Comparison of ENCODE assay signal across 8 cellular contexts in the genomic region with DNA sequence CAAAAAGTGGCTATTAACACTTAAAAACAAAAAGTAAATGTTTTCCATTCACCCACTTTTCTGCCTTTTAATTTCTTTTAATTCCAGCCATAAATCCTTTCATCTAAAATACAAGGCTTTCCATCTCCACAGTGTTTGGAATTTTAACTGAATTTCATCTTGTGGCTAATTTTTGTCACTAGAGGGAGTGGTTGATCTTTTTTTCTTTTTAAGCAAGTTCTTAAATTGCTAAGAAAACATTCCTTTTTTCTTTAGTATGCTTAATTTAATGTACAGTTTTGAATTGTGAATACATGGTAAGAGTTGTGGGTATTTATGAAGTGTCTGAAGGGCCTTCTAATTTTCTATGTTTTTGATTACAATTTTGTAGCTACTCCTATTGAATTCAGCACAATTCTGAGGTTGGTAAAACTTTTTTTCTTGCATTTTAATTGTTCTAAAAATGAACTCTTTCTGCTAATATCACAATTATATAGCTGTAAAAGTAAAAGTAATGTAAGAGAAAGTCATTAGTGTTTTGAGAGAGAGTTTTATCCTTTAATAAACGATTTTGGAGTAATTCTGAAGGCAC. TPM values are rescaled to one million over a fixed set of nuclear protein-coding genes. Genes with fewer than 3 reads are reported as not detected.
DNase-seq lines count a peak whose midpoint lies in the region; ATAC-seq, FAIRE-seq and TF ChIP-seq lines count a peak whose summit lies in the region.

No MANE protein-coding gene starts in this region.

- CTCF ChIA-PET in activated CD4-positive, alpha-beta T cell treated with anti-CD3 and anti-CD28 coated beads, Interleukin-2, amount 10 ng/mL, durations not matched to agents 7 days and 5 days (lab: Charles Lee), result interaction anchor here (0.7 kb wide), 1 partner anchor 61 kb away, joined by 3 read pairs; no protein-coding TSS in a partner anchor

- peak; percentile 39 for DNase-seq in EL
- DNase-seq in NAMALWA (ENCODE audit: low spot score), result peak; percentile 40
- DNase-seq in coronary artery (ENCODE audit: low spot score), result no peak
- DNase-seq in pancreas, result no peak
- DNase-seq in activated CD4-positive, alpha-beta T cell treated with anti-CD3 and anti-CD28 coated beads, Interleukin-2, amount 10 ng/mL, durations not matched to agents 7 days and 5 days, result no peak
- no peak for DNase-seq in natural killer cell treated with Interleukin-12 subunit alpha and Interleukin-12 subunit beta and Interleukin-15 and Interleukin-18, amount 100 ng/mL, for 72 hours (ENCODE audit: low spot score)

- H3K4me1 ChIP-seq in pancreas, result peaks cover 7 to 16% (median 9%) of the 10 kb centered on the region in 3 donors

- H3K27ac Mint-ChIP-seq in activated CD4-positive, alpha-beta T cell treated with anti-CD3 and anti-CD28 coated beads, Interleukin-2, amount 10 ng/mL, durations not matched to agents 7 days and 5 days, result no peak overlapping the region
- no peak overlapping the region for H3K27ac Mint-ChIP-seq in natural killer cell treated with Interleukin-12 subunit alpha and Interleukin-12 subunit beta and Interleukin-15 and Interleukin-18, amount 100 ng/mL, for 72 hours

- peak; percentile 44 for TF ChIP-seq CTCF in coronary artery (IDR thresholded peaks at IDR 0.05)
- TF ChIP-seq CTCF in pancreas (IDR thresholded peaks at IDR 0.05), result peak in 3 of 4 donors; percentile 17 to 34 (median 19)

- no peak overlapping the region for H3K4me3 Mint-ChIP-seq in activated CD4-positive, alpha-beta T cell treated with anti-CD3 and anti-CD28 coated beads, Interleukin-2, amount 10 ng/mL, durations not matched to agents 7 days and 5 days
- no peak overlapping the region for H3K4me3 Mint-ChIP-seq in natural killer cell treated with Interleukin-12 subunit alpha and Interleukin-12 subunit beta and Interleukin-15 and Interleukin-18, amount 100 ng/mL, for 72 hours

- 60 to 71% methylated on average over 1 of the region's 1 CpG for WGBS in pancreas, 2 donors

- ATAC-seq in pancreas, result peak in 1 of 4 donors; percentile 33
- no peak for ATAC-seq in HG02798 (IDR thresholded peaks at IDR 0.05; ENCODE audit: poor library complexity, unreplicated experiment)
- ATAC-seq in GM18505 (IDR thresholded peaks at IDR 0.05; ENCODE audit: unreplicated experiment), result no peak
- ATAC-seq in natural killer cell treated with Interleukin-12 subunit alpha and Interleukin-12 subunit beta and Interleukin-15 and Interleukin-18, amount 100 ng/mL, for 72 hours, result no peak

- no peak overlapping the region for H3K4me3 ChIP-seq in coronary artery
- H3K4me3 ChIP-seq in pancreas, result no peak overlapping the region

- H3K9me3 Mint-ChIP-seq in activated CD4-positive, alpha-beta T cell treated with anti-CD3 and anti-CD28 coated beads, Interleukin-2, amount 10 ng/mL, durations not matched to agents 7 days and 5 days, result no peaks in the 10 kb centered on the region
- H3K9me3 Mint-ChIP-seq in natural killer cell treated with Interleukin-12 subunit alpha and Interleukin-12 subunit beta and Interleukin-15 and Interleukin-18, amount 100 ng/mL, for 72 hours, result no peaks in the 10 kb centered on the region

- no peak overlapping the region for H3K27ac ChIP-seq in coronary artery
- no peak overlapping the region for H3K27ac ChIP-seq in pancreas

- no peaks in the 10 kb centered on the region for H3K27me3 ChIP-seq in pancreas

- POLR2A ChIA-PET in activated CD4-positive, alpha-beta T cell treated with anti-CD3 and anti-CD28 coated beads, Interleukin-2, amount 10 ng/mL, durations not matched to agents 7 days and 5 days (lab: Charles Lee), result no interaction called here

- peak; percentile 97 for FAIRE-seq in pancreas (lab: Jason Lieb, UNC)

- intact Hi-C loops in pancreas (cut with DNase I), result loop anchor here in 2 of 3 donors (5.0 to 10.0 kb wide), 2 partner anchors 200 to 203 kb away; no protein-coding TSS in a partner anchor

- H3K4me1 Mint-ChIP-seq in activated CD4-positive, alpha-beta T cell treated with anti-CD3 and anti-CD28 coated beads, Interleukin-2, amount 10 ng/mL, durations not matched to agents 7 days and 5 days, result peaks cover 14% of the 10 kb centered on the region
- peaks cover 5 to 10% of the 10 kb centered on the region in 2 donors for H3K4me1 Mint-ChIP-seq in natural killer cell treated with Interleukin-12 subunit alpha and Interleukin-12 subunit beta and Interleukin-15 and Interleukin-18, amount 100 ng/mL, for 72 hours (ENCODE audit: low read depth in 2 of 2)

- no peak for TF ChIP-seq POLR2A in GM18505 (IDR thresholded peaks at IDR 0.05; ENCODE audit: borderline replicate concordance, extremely low read depth, insufficient read depth, insufficient read length)

- peaks cover 2% of the 10 kb centered on the region for H3K36me3 Mint-ChIP-seq in activated CD4-positive, alpha-beta T cell treated with anti-CD3 and anti-CD28 coated beads, Interleukin-2, amount 10 ng/mL, durations not matched to agents 7 days and 5 days (ENCODE audit: low read depth)
- H3K36me3 Mint-ChIP-seq in natural killer cell treated with Interleukin-12 subunit alpha and Interleukin-12 subunit beta and Interleukin-15 and Interleukin-18, amount 100 ng/mL, for 72 hours, result no peaks in the 10 kb centered on the region

- no peaks in the 10 kb centered on the region for H3K27me3 Mint-ChIP-seq in activated CD4-positive, alpha-beta T cell treated with anti-CD3 and anti-CD28 coated beads, Interleukin-2, amount 10 ng/mL, durations not matched to agents 7 days and 5 days
- H3K27me3 Mint-ChIP-seq in natural killer cell treated with Interleukin-12 subunit alpha and Interleukin-12 subunit beta and Interleukin-15 and Interleukin-18, amount 100 ng/mL, for 72 hours, result no peaks in the 10 kb centered on the region

- H3K9me3 ChIP-seq in pancreas, result no peaks in the 10 kb centered on the region

- no peaks in the 10 kb centered on the region for H3K36me3 ChIP-seq in pancreas

RNA-seq across cellular contexts. Expression of a gene that starts 54.9 kb away (rescaled TPM):
- total RNA-seq in pancreas, result 10 to 100 TPM; 15.7 to 28.5 (median 18.8) TPM
- polyA plus RNA-seq in pancreas, result 1 to 10 TPM; 3.3 to 7.7 TPM
- total RNA-seq in activated CD4-positive, alpha-beta T cell treated with anti-CD3 and anti-CD28 coated beads, Interleukin-2, amount 10 ng/mL, durations not matched to agents 7 days and 5 days, result 10 to 100 TPM; 43.5 to 47.1 TPM
- total RNA-seq in natural killer cell treated with Interleukin-12 subunit alpha and Interleukin-12 subunit beta and Interleukin-15 and Interleukin-18, amount 100 ng/mL, for 72 hours, result 10 to 100 TPM; 22.0 to 92.7 TPM

Comparison
In these comparisons a context has a peak if more than half of its experiments do, and no peak if none do; other contexts are left out.
1. DNase-seq: peak in EL (single experiment) and NAMALWA (single experiment); none in coronary artery (single experiment), pancreas (0 of 6), activated CD4-positive, alpha-beta T cell treated with anti-CD3 and anti-CD28 coated beads, Interleukin-2, amount 10 ng/mL, durations not matched to agents 7 days and 5 days (single experiment) and natural killer cell treated with Interleukin-12 subunit alpha and Interleukin-12 subunit beta and Interleukin-15 and Interleukin-18, amount 100 ng/mL, for 72 hours (single experiment).